ENCODE assay signal across 8 cellular contexts in genomic region chr10:31759816-31760626, GRCh38.
DNase-seq lines count a peak whose midpoint lies in the region; ATAC-seq, FAIRE-seq and TF ChIP-seq lines count a peak whose summit lies in the region.

No MANE protein-coding gene starts in this region.

- peak in 3 of 4 donors; percentile 52 to 95 (median 88) for TF ChIP-seq POLR2A in esophagus squamous epithelium (IDR thresholded peaks at IDR 0.05)

- no peaks in the 10 kb centered on the region for H3K9me3 ChIP-seq in DND-41 (ENCODE audit: insufficient read depth, low read length, severe bottlenecking)
- no peaks in the 10 kb centered on the region for H3K9me3 ChIP-seq in Karpas-422 (ENCODE audit: low read length)
- H3K9me3 ChIP-seq in esophagus squamous epithelium, result no peaks in the 10 kb centered on the region
- H3K9me3 ChIP-seq in muscle layer of duodenum (ENCODE audit: control insufficient read depth in 1 of 2, low read length in 2 of 2), result no peaks in the 10 kb centered on the region

- H3K4me3 Mint-ChIP-seq in activated T-helper 1 cell treated with anti-CD3 and anti-CD28 coated beads, Interleukin-12 subunit alpha, Interleukin-12 subunit beta, Interleukin-2, Interleukin-4 antibody, amounts not matched to agents 30 ng/mL and 10 ng/mL and 1 ng/mL, durations not matched to agents 14 hours and 24 hours and 36 hours, result peak overlapping the region; percentile 83

- H3K36me3 Mint-ChIP-seq in activated T-helper 1 cell treated with anti-CD3 and anti-CD28 coated beads, Interleukin-12 subunit alpha, Interleukin-12 subunit beta, Interleukin-2, Interleukin-4 antibody, amounts not matched to agents 30 ng/mL and 10 ng/mL and 1 ng/mL, durations not matched to agents 14 hours and 24 hours and 36 hours (ENCODE audit: low read depth), result no peaks in the 10 kb centered on the region

- H2AFZ ChIP-seq in DND-41 (ENCODE audit: low read depth, low read length) (peak overlapping the region; percentile 86), Karpas-422 (ENCODE audit: low read length) (peak overlapping the region; percentile 99)

- H3K27ac Mint-ChIP-seq in activated T-helper 1 cell treated with anti-CD3 and anti-CD28 coated beads, Interleukin-12 subunit alpha, Interleukin-12 subunit beta, Interleukin-2, Interleukin-4 antibody, amounts not matched to agents 30 ng/mL and 10 ng/mL and 1 ng/mL, durations not matched to agents 14 hours and 24 hours and 36 hours, result peak overlapping the region; percentile 89

- H3K79me2 ChIP-seq in DND-41 (ENCODE audit: insufficient read depth, low read length) (no peaks in the 10 kb centered on the region), Karpas-422 (ENCODE audit: low read length) (no peaks in the 10 kb centered on the region)

- peaks cover 5% of the 10 kb centered on the region for H3K27me3 Mint-ChIP-seq in activated T-helper 1 cell treated with anti-CD3 and anti-CD28 coated beads, Interleukin-12 subunit alpha, Interleukin-12 subunit beta, Interleukin-2, Interleukin-4 antibody, amounts not matched to agents 30 ng/mL and 10 ng/mL and 1 ng/mL, durations not matched to agents 14 hours and 24 hours and 36 hours (ENCODE audit: insufficient read depth)

- no peaks in the 10 kb centered on the region for H3K36me3 ChIP-seq in DND-41 (ENCODE audit: insufficient read depth, low read length)
- no peaks in the 10 kb centered on the region for H3K36me3 ChIP-seq in Karpas-422 (ENCODE audit: insufficient read depth, low read length)
- H3K36me3 ChIP-seq in esophagus squamous epithelium, result no peaks in the 10 kb centered on the region
- H3K36me3 ChIP-seq in muscle layer of duodenum (ENCODE audit: control insufficient read depth in 1 of 2, insufficient read depth in 2 of 2, low read length in 2 of 2), result no peaks in the 10 kb centered on the region

- no peak for TF ChIP-seq CTCF in DND-41 (IDR thresholded peaks at IDR 0.05; ENCODE audit: borderline replicate concordance, extremely low read depth, low read length, poor library complexity, severe bottlenecking)
- peak in 1 of 6 experiments; percentile 9 for TF ChIP-seq CTCF in esophagus squamous epithelium (IDR thresholded peaks at IDR 0.05)

- intact Hi-C loops in activated T-helper 1 cell treated with anti-CD3 and anti-CD28 coated beads, Interleukin-12 subunit alpha, Interleukin-12 subunit beta, Interleukin-2, Interleukin-4 antibody, amounts not matched to agents 30 ng/mL and 10 ng/mL and 1 ng/mL, durations not matched to agents 14 hours and 24 hours and 36 hours (cut with micrococcal nuclease), result loop anchor here (1.0 to 5.0 kb wide), 8 partner anchors 15 to 728 kb away; partner anchors contain the start of gene ARHGAP12
- intact Hi-C loops in esophagus squamous epithelium (cut with DNase I), result no loop called here

- H3K27ac ChIP-seq in DND-41 (ENCODE audit: low read length) (peak overlapping the region; percentile 78), Karpas-422 (ENCODE audit: low read length) (no peak overlapping the region), esophagus squamous epithelium (peak overlapping the region; percentile 94 to 99 (median 98)), muscle layer of duodenum (ENCODE audit: low read length) (peak overlapping the region; percentile 96)

- no peaks in the 10 kb centered on the region for H3K27me3 ChIP-seq in DND-41 (ENCODE audit: insufficient read depth, low read length, poor library complexity)
- no peaks in the 10 kb centered on the region for H3K27me3 ChIP-seq in Karpas-422 (ENCODE audit: low read length)
- H3K27me3 ChIP-seq in esophagus squamous epithelium, result no peaks in the 10 kb centered on the region
- H3K27me3 ChIP-seq in muscle layer of duodenum (ENCODE audit: low read depth, low read length), result no peaks in the 10 kb centered on the region

- H3K4me2 ChIP-seq in DND-41 (ENCODE audit: insufficient read depth, low read length) (peak overlapping the region; percentile 78), Karpas-422 (ENCODE audit: low read depth, low read length, poor library complexity, severe bottlenecking) (peak overlapping the region; percentile 88)

- ATAC-seq in DND-41 (ENCODE audit: insufficient read depth, low read depth), result peak; percentile 93
- peak; percentile 95 for ATAC-seq in GM21825 (IDR thresholded peaks at IDR 0.05; ENCODE audit: unreplicated experiment)

- peak; percentile 96 for DNase-seq in DND-41
- peak; percentile 98 for DNase-seq in Karpas-422
- peak; percentile 96 for DNase-seq in RCC 7860 (ENCODE audit: low spot score)
- DNase-seq in activated T-helper 1 cell treated with anti-CD3 and anti-CD28 coated beads, Interleukin-12 subunit alpha, Interleukin-12 subunit beta, Interleukin-2, Interleukin-4 antibody, amounts not matched to agents 30 ng/mL and 10 ng/mL and 1 ng/mL, durations not matched to agents 14 hours and 24 hours and 36 hours (ENCODE audit: low spot score), result peak; percentile 92
- peak; percentile 99 for DNase-seq in esophagus squamous epithelium (lab: John Stamatoyannopoulos, UW)
- peak; percentile 85 for DNase-seq in stimulated activated CD8-positive, alpha-beta memory T cell treated with anti-CD3 and anti-CD28 coated beads, Interleukin-7, amount 100 ng/mL, for 24 hours (ENCODE audit: low read depth)

- H3K9ac ChIP-seq in DND-41 (ENCODE audit: low read depth, low read length), result peak overlapping the region; percentile 62
- peak overlapping the region; percentile 89 for H3K9ac ChIP-seq in Karpas-422 (ENCODE audit: low read length)

- peak; percentile 80 for FAIRE-seq in RCC 7860 (lab: Jason Lieb, UNC)

- H3K4me1 Mint-ChIP-seq in activated T-helper 1 cell treated with anti-CD3 and anti-CD28 coated beads, Interleukin-12 subunit alpha, Interleukin-12 subunit beta, Interleukin-2, Interleukin-4 antibody, amounts not matched to agents 30 ng/mL and 10 ng/mL and 1 ng/mL, durations not matched to agents 14 hours and 24 hours and 36 hours (ENCODE audit: low read depth), result peaks cover 28% of the 10 kb centered on the region

- WGBS in esophagus squamous epithelium, 2 donors, result 0% methylated on average over 3 to 21 of the region's 61 CpGs

- no peaks in the 10 kb centered on the region for H3K9me3 Mint-ChIP-seq in activated T-helper 1 cell treated with anti-CD3 and anti-CD28 coated beads, Interleukin-12 subunit alpha, Interleukin-12 subunit beta, Interleukin-2, Interleukin-4 antibody, amounts not matched to agents 30 ng/mL and 10 ng/mL and 1 ng/mL, durations not matched to agents 14 hours and 24 hours and 36 hours

- peak overlapping the region; percentile 27 to 77; a peak in 3 of 4 replicates for H3K4me3 ChIP-seq in DND-41 (ENCODE audit: low read depth in 1 of 2, low read length in 2 of 2)
- H3K4me3 ChIP-seq in Karpas-422 (ENCODE audit: low read length), result peak overlapping the region; percentile 93
- H3K4me3 ChIP-seq in esophagus squamous epithelium, result peak overlapping the region; percentile 82 to 96 (median 90)
- H3K4me3 ChIP-seq in muscle layer of duodenum (ENCODE audit: low read depth in 1 of 2, low read length in 2 of 2), result peak overlapping the region; percentile 72 to 73

- H4K20me1 ChIP-seq in DND-41 (ENCODE audit: insufficient read depth, low read length), result no peaks in the 10 kb centered on the region
- no peaks in the 10 kb centered on the region for H4K20me1 ChIP-seq in Karpas-422 (ENCODE audit: insufficient read depth, low read depth, low read length)

- peaks cover 16% of the 10 kb centered on the region for H3K4me1 ChIP-seq in DND-41 (ENCODE audit: insufficient read depth, low read length)
- peaks cover 14% of the 10 kb centered on the region for H3K4me1 ChIP-seq in Karpas-422 (ENCODE audit: low read length)
- H3K4me1 ChIP-seq in esophagus squamous epithelium, result peaks cover 9 to 36% (median 13%) of the 10 kb centered on the region in 3 donors
- peaks cover 7 to 22% of the 10 kb centered on the region in 2 donors for H3K4me1 ChIP-seq in muscle layer of duodenum (ENCODE audit: control insufficient read depth in 1 of 2, insufficient read depth in 2 of 2, low read length in 2 of 2)

- H3K9me2 ChIP-seq in Karpas-422 (replicated peaks; ENCODE audit: insufficient read depth, low read length), result no peaks in the 10 kb centered on the region
